In genomic region chr11:47969401-47969800, GRCh38 we compare ENCODE assay signal across 1 cellular context.
TF ChIP-seq lines count a peak whose summit lies in the region.

No MANE protein-coding gene starts in this region.

TF ChIP-seq in K562, 482 proteins besides CTCF, POLR2A, EP300 and RAD21 (continued from another document):
- TF ChIP-seq ZBTB40 (IDR thresholded peaks at IDR 0.05): no peak
- TF ChIP-seq ZBTB40 (CRISPR knock-in tag; IDR thresholded peaks at IDR 0.05): no peak
- TF ChIP-seq ZNF311 (CRISPR knock-in tag; IDR thresholded peaks at IDR 0.05): no peak
- no peak for TF ChIP-seq ZBTB33 (CRISPR knock-in tag; IDR thresholded peaks at IDR 0.05)
- no peak for TF ChIP-seq ARID1B (IDR thresholded peaks at IDR 0.05)
- no peak for TF ChIP-seq ZNF696 (CRISPR knock-in tag; conservative IDR thresholded peaks at IDR 0.05)
- TF ChIP-seq HINFP (tag; conservative IDR thresholded peaks at IDR 0.05; ENCODE audit: low read depth): no peak
- TF ChIP-seq ATF1 (CRISPR knock-in tag; IDR thresholded peaks at IDR 0.05): no peak
- TF ChIP-seq ATF1 (tag; IDR thresholded peaks at IDR 0.05): no peak
- TF ChIP-seq KHSRP (IDR thresholded peaks at IDR 0.05): no peak
- no peak for TF ChIP-seq CBFB (CRISPR knock-in tag; IDR thresholded peaks at IDR 0.05)
- TF ChIP-seq MBD2 (IDR thresholded peaks at IDR 0.05; ENCODE audit: borderline replicate concordance, low read depth): no peak
- TF ChIP-seq ZNF431 (CRISPR knock-in tag; IDR thresholded peaks at IDR 0.05): no peak
- TF ChIP-seq MAZ (CRISPR knock-in tag; conservative IDR thresholded peaks at IDR 0.05 in 1 of 2, IDR thresholded peaks at IDR 0.05 in 1 of 2): no peak
- no peak for TF ChIP-seq KLF10 (CRISPR knock-in tag; IDR thresholded peaks at IDR 0.05)
- no peak for TF ChIP-seq ZNF583 (CRISPR knock-in tag; IDR thresholded peaks at IDR 0.05)
- no peak for TF ChIP-seq L3MBTL2 (IDR thresholded peaks at IDR 0.05)
